In the genomic region with DNA sequence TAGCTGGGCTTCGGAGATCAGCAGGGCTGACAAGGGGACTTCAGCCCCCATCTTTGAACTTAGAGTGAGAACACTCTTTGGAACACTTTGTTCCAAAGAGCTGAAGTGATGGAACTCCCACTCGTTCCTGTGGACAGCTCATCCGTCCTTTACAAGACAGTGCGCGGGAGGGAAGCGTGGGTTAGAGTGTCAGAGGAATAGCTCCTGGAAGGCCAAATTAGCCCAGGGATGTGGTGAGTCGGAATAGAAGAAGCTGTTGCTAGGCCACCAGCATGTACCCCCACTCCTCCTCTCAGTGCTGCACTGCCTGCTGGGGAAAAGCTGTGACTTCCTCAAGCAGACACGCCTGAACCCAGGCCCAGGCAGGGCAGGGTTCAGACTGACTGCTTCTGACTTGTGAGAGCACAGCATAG, we compare ENCODE assay signal across 8 cellular contexts. TPM values are rescaled to one million over a fixed set of nuclear protein-coding genes. Genes with fewer than 3 reads are reported as not detected.
DNase-seq lines count a peak whose midpoint lies in the region; ATAC-seq lines count a peak whose summit lies in the region.

No MANE protein-coding gene starts in this region.

- H3K4me1 ChIP-seq in Karpas-422 (ENCODE audit: low read length) (peaks cover 31% of the 10 kb centered on the region), iPS-15b (ENCODE audit: control insufficient read depth, insufficient read depth, low read length) (peaks cover 10% of the 10 kb centered on the region)

- H3K36me3 ChIP-seq in Karpas-422 (ENCODE audit: insufficient read depth, low read length) = no peaks in the 10 kb centered on the region
- no peaks in the 10 kb centered on the region for H3K36me3 ChIP-seq in iPS-15b (ENCODE audit: control insufficient read depth, insufficient read depth, low read length)

- no peak for DNase-seq in Karpas-422
- no peak for DNase-seq in activated naive CD4-positive, alpha-beta T cell treated with anti-CD3 and anti-CD28 coated beads, Interleukin-2, amount 10 ng/mL, durations not matched to agents 7 days and 5 days
- peak; percentile 32 for DNase-seq in stimulated activated CD8-positive, alpha-beta memory T cell treated with anti-CD3 and anti-CD28 coated beads, Interleukin-4, amount 100 ng/mL, for 48 hours
- no peak for DNase-seq in iPS-NIHi7 (ENCODE audit: extremely low spot score)

- no peaks in the 10 kb centered on the region for H3K9me3 Mint-ChIP-seq in activated naive CD4-positive, alpha-beta T cell treated with anti-CD3 and anti-CD28 coated beads, Interleukin-2, amount 10 ng/mL, durations not matched to agents 7 days and 5 days

- H3K36me3 Mint-ChIP-seq in activated naive CD4-positive, alpha-beta T cell treated with anti-CD3 and anti-CD28 coated beads, Interleukin-2, amount 10 ng/mL, durations not matched to agents 7 days and 5 days = peaks cover 24% of the 10 kb centered on the region

- H3K4me3 ChIP-seq in Karpas-422 (ENCODE audit: low read length) = peak overlapping the region; percentile 92; the same call in 1 of the 2 replicates
- H3K4me3 ChIP-seq in iPS-15b (ENCODE audit: low read depth, low read length) = no peak overlapping the region

- CTCF ChIA-PET in activated naive CD4-positive, alpha-beta T cell treated with anti-CD3 and anti-CD28 coated beads, Interleukin-2, amount 10 ng/mL, durations not matched to agents 7 days and 5 days (lab: Charles Lee) = interaction anchor here (0.8 to 1.9 kb wide), 3 partner anchors 109 to 113 kb away, joined by 3 to 5 read pairs (median 5); no protein-coding TSS in a partner anchor

- H3K27ac ChIP-seq in Karpas-422 (ENCODE audit: low read length) = no peak overlapping the region

- H3K4me1 Mint-ChIP-seq in activated naive CD4-positive, alpha-beta T cell treated with anti-CD3 and anti-CD28 coated beads, Interleukin-2, amount 10 ng/mL, durations not matched to agents 7 days and 5 days = peaks cover 30% of the 10 kb centered on the region

- H3K9me2 ChIP-seq in Karpas-422 (replicated peaks; ENCODE audit: insufficient read depth, low read length) = no peaks in the 10 kb centered on the region

- peak overlapping the region; percentile 42 for H3K4me3 Mint-ChIP-seq in activated naive CD4-positive, alpha-beta T cell treated with anti-CD3 and anti-CD28 coated beads, Interleukin-2, amount 10 ng/mL, durations not matched to agents 7 days and 5 days

- peaks cover 70% of the 10 kb centered on the region for H3K79me2 ChIP-seq in Karpas-422 (ENCODE audit: low read length)

- H3K9me3 ChIP-seq in Karpas-422 (ENCODE audit: low read length) (no peaks in the 10 kb centered on the region), iPS-15b (ENCODE audit: control insufficient read depth, insufficient read depth, low read length) (no peaks in the 10 kb centered on the region)

- H3K9ac ChIP-seq in Karpas-422 (ENCODE audit: low read length) (peak overlapping the region; percentile 99; the same call in 1 of the 2 replicates), iPS-15b (ENCODE audit: low read depth, low read length) (peak overlapping the region; percentile 41)

- H4K20me1 ChIP-seq in Karpas-422 (ENCODE audit: insufficient read depth, low read depth, low read length) = peaks cover 14% of the 10 kb centered on the region

- no peak for ATAC-seq in GM21360 (IDR thresholded peaks at IDR 0.05; ENCODE audit: unreplicated experiment)
- no peak for ATAC-seq in GM18858 (IDR thresholded peaks at IDR 0.05; ENCODE audit: unreplicated experiment)
- no peak for ATAC-seq in HG02938 (IDR thresholded peaks at IDR 0.05; ENCODE audit: unreplicated experiment)

- H2AFZ ChIP-seq in Karpas-422 (ENCODE audit: low read length) = no peak overlapping the region

- no peak overlapping the region for H3K27ac Mint-ChIP-seq in activated naive CD4-positive, alpha-beta T cell treated with anti-CD3 and anti-CD28 coated beads, Interleukin-2, amount 10 ng/mL, durations not matched to agents 7 days and 5 days

- H3K27me3 ChIP-seq in Karpas-422 (ENCODE audit: low read length) = no peaks in the 10 kb centered on the region
- no peaks in the 10 kb centered on the region for H3K27me3 ChIP-seq in iPS-15b (ENCODE audit: control insufficient read depth, insufficient read depth, low read length)

- H3K4me2 ChIP-seq in Karpas-422 (ENCODE audit: low read depth, low read length, poor library complexity, severe bottlenecking) = peak overlapping the region; percentile 87

- H3K27me3 Mint-ChIP-seq in activated naive CD4-positive, alpha-beta T cell treated with anti-CD3 and anti-CD28 coated beads, Interleukin-2, amount 10 ng/mL, durations not matched to agents 7 days and 5 days = no peaks in the 10 kb centered on the region

RNA-seq across cellular contexts. Expression of gene SDCBP2, which starts 1.7 kb away (rescaled TPM):
- 1.8 TPM in 1 of 2 replicates, not detected in the other for total RNA-seq in Karpas-422 (2014; rRNA removed; shearing (Covaris generic); ENCODE audit: low replicate concordance)
